12 cellular contexts compared by ENCODE assay signal in the genomic region with DNA sequence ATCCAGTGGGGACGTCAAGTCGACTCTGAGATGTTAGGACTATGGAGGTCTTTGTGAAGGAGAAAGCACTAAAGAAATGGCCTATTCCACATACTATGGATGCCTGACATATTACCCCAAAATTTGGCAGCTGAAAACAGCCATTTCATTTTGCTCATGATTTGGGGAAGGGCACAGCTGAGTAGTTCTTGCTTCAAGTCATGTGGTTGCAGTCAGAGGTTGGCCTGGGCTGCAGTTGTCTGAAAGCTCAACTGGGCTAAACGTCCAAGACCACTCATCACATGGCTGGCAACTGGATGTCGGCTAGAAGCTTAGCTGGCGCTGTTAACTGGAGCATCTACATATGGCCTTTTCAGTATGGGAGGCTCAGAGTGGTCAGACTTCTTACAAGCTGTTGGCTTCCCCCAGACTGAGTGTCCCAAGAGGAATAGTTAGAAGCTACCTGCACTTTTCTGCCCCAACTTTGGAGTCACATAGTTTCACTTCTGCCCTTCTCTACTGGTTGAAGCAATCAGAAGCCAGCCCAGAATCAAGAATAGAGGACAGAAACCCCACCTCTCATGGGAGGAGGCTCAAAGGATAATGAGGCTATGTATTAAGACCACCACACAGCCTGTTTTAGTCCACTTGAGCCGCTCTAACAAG.
"Had no signal": no experiment of that assay in that cellular context is flagged by ENCODE, and none has a peak within 500 bp of the region (broad histone marks: within the 10 kb centered on the region; RNA-seq: fewer than 3 reads in every experiment).

No MANE protein-coding gene starts in this region.

- H3K4me3 ChIP-seq: right atrium auricular region, testis, upper lobe of right lung had no signal

- H3K27me3 ChIP-seq: right atrium auricular region, testis, upper lobe of right lung had no signal

- H3K27ac ChIP-seq: right atrium auricular region, testis, upper lobe of right lung had no signal

- H3K36me3 ChIP-seq: right atrium auricular region, upper lobe of right lung had no signal

- H3K9me3 ChIP-seq: right atrium auricular region, testis, upper lobe of right lung had no signal

- DNase-seq: activated naive CD4-positive, alpha-beta T cell treated with anti-CD3 and anti-CD28 coated beads, Interleukin-2, amount 50 U/mL, for 16 hours; dermis blood vessel endothelial cell; effector memory CD8-positive, alpha-beta T cell; foreskin melanocyte; kidney glomerular epithelial cell; mesendoderm; small intestine; stimulated activated CD4-positive, alpha-beta T cell treated with anti-CD3 and anti-CD28 coated beads, Interleukin-4, amount 100 ng/mL, for 4 hours; stimulated activated naive CD8-positive, alpha-beta T cell treated with anti-CD3 and anti-CD28 coated beads, Interleukin-15, amount 100 ng/mL, for 72 hours; testis; upper lobe of right lung had no signal
